ENCODE assay signal across 13 cellular contexts in the genomic region with DNA sequence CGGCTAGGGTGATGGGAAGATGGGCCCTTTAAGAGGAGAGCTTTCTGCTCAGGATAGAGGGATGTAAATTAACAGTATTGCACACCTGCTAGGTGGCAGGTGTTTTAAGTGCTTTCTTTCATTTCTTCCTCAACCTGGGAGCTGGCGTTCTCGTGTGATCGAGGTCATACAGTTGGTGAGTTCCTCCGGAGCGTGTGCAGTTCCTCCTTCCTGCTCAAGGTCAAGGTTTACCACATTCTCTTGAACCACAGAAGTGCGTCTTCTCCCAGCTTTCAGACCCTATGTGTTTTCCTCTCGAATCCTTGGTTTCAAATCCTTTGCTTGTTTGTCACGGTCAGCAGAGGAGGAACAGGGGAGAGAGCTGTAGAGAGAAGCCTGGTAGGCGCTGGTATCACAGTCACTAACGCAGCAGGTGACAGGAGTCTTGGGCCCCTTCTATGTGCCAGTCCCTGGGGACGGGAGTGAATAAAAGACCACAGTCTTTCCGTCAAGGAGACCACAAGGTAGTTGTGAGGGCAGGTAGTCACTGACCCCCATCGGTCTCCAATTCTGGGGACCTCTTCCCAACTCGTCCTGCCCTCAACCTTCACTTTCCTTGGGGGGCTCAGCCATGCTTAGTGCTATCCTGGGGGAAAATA. TPM values are rescaled to one million over a fixed set of nuclear protein-coding genes. Genes with fewer than 3 reads are reported as not detected.
A peak's percentile ranks its signal among the peaks of the same experiment; 100 is the strongest.
DNase-seq lines count a peak whose midpoint lies in the region; ATAC-seq lines count a peak whose summit lies in the region.
"Had no signal": no experiment of that assay in that cellular context is flagged by ENCODE, and none has a peak within 500 bp of the region (broad histone marks: within the 10 kb centered on the region; RNA-seq: fewer than 3 reads in every experiment).

No MANE protein-coding gene starts in this region.

- CTCF ChIA-PET in T-cell (lab: Charles Lee) = no interaction called here

- H3K4me1 Mint-ChIP-seq in T-cell = peaks cover 23 to 48% (median 35%) of the 10 kb centered on the region in 3 donors
- peaks cover 7% of the 10 kb centered on the region for H3K4me1 Mint-ChIP-seq in memory B cell

- peak; percentile 34 to 45 (median 38) for ATAC-seq in T-cell (replicated peaks in 1 of 4)
- ATAC-seq in memory B cell (ENCODE audit: low read depth) = peak; percentile 35
- ATAC-seq in Right ventricle myocardium inferior = no peak

- peak; percentile 93 for DNase-seq in NCI-H2107 treated with DMSO at 0.1 percent for 48 hours (lab: John Stamatoyannopoulos, UW; ENCODE audit: unreplicated experiment)
- no peak for DNase-seq in NCI-H2107 (lab: John Stamatoyannopoulos, UW)
- peak; percentile 34 for DNase-seq in MV-4-11 (lab: John Stamatoyannopoulos, UW)
- no peak for DNase-seq in T-cell
- DNase-seq in memory B cell (ENCODE audit: low spot score in 2 of 2) = no peak
- DNase-seq in posterior cingulate gyrus = no peak
- no peak for DNase-seq in Right ventricle myocardium inferior (ENCODE audit: missing footprints)
- no peak for DNase-seq in NAMALWA (ENCODE audit: low spot score)
- DNase-seq: kidney, MG63, SW 1271 had no signal

- H3K27ac Mint-ChIP-seq in T-cell = peak overlapping the region; percentile 79 to 88
- H3K27ac Mint-ChIP-seq in memory B cell = no peak overlapping the region

- H3K36me3 Mint-ChIP-seq in T-cell (no peaks in the 10 kb centered on the region), memory B cell (no peaks in the 10 kb centered on the region)

- H3K4me3 Mint-ChIP-seq in T-cell = peak overlapping the region; percentile 67 to 81 (median 78)
- peak overlapping the region; percentile 21 for H3K4me3 Mint-ChIP-seq in memory B cell

- H3K27me3 Mint-ChIP-seq in T-cell = peaks cover 0 to 6% of the 10 kb centered on the region in 2 donors
- H3K27me3 Mint-ChIP-seq in memory B cell = peaks cover 24% of the 10 kb centered on the region

- POLR2A ChIA-PET in T-cell (lab: Charles Lee) = no interaction called here

- intact Hi-C loops in posterior cingulate gyrus (cut with DNase I) (no loop called here), Right ventricle myocardium inferior (cut with DNase I) (no loop called here)

- no peaks in the 10 kb centered on the region for H3K9me3 Mint-ChIP-seq in T-cell
- H3K9me3 Mint-ChIP-seq in memory B cell = no peaks in the 10 kb centered on the region

RNA-seq across cellular contexts. Expression of a gene that starts 0.8 kb away (rescaled TPM):
- total RNA-seq in T-cell (1 to 10 TPM in 4 of 5 donors, under 1 TPM in 1; 0.80 to 5.3 (median 1.7) TPM), Right ventricle myocardium inferior (not detected)
- total RNA-seq: cardiac muscle cell, osteoblast had no signal

RNA-seq across cellular contexts. Expression of a gene that starts 51.2 kb away (rescaled TPM):
- total RNA-seq in T-cell (1 to 10 TPM in 1 of 5 donors, under 1 TPM in 4; 0.20 to 2.0 (median 0.53) TPM), Right ventricle myocardium inferior (0.16 TPM)
- total RNA-seq: osteoblast had no signal

Comparison
In these comparisons a context has a peak if more than half of its experiments do, and no peak if none do; other contexts are left out.
1. DNase-seq: peak in NCI-H2107 treated with DMSO at 0.1 percent for 48 hours (single experiment) and MV-4-11 (single experiment); none in NCI-H2107 (single experiment), T-cell (0 of 34), memory B cell (0 of 2), posterior cingulate gyrus (0 of 10), Right ventricle myocardium inferior (single experiment) and NAMALWA (single experiment).